ENCODE assay signal across 26 cellular contexts in genomic region chr1:152444045-152444444, GRCh38. TPM values are rescaled to one million over a fixed set of nuclear protein-coding genes. Genes with fewer than 3 reads are reported as not detected.
"Had no signal": no experiment of that assay in that cellular context is flagged by ENCODE, and none has a peak within 500 bp of the region (broad histone marks: within the 10 kb centered on the region; RNA-seq: fewer than 3 reads in every experiment).

No MANE protein-coding gene starts in this region.

- H3K4me3 ChIP-seq: cardiac muscle cell, left lung, mucosa of descending colon, tibial artery had no signal

- H3K36me3 ChIP-seq: cardiac muscle cell, left lung, neutrophil, tibial artery had no signal

- H3K4me1 ChIP-seq: parathyroid adenoma had no signal

- ATAC-seq: activated T-helper 17 cell treated with anti-CD3 and anti-CD28 coated beads, Interleukin-2, amount 50 U/mL, for 72 hours; effector memory CD8-positive, alpha-beta T cell; foreskin keratinocyte; left lung; mucosa of descending colon; naive thymus-derived CD8-positive, alpha-beta T cell; stimulated activated naive CD8-positive, alpha-beta T cell treated with anti-CD3 and anti-CD28 coated beads, Interleukin-15, Interleukin-2, amounts not matched to agents 100 U/mL and 50 U/mL, for 24 hours had no signal

- H3K27me3 ChIP-seq: cardiac muscle cell, left lung had no signal

- H3K9me3 ChIP-seq: left lung, mucosa of descending colon, neutrophil, tibial artery had no signal

- DNase-seq: activated CD4-positive, alpha-beta memory T cell treated with anti-CD3 and anti-CD28 coated beads for 36 hours; activated naive CD4-positive, alpha-beta T cell; activated naive CD8-positive, alpha-beta T cell treated with anti-CD3 and anti-CD28 coated beads for 36 hours; activated T-cell treated with anti-CD3 and anti-CD28 coated beads, Interleukin-2, amount 50 U/mL, for 1 hour; amniotic stem cell; dermis blood vessel endothelial cell; effector memory CD8-positive, alpha-beta T cell; foreskin keratinocyte; glutamatergic neuron; hypothalamus; islet precursor cell; left lung; mucosa of descending colon; naive thymus-derived CD8-positive, alpha-beta T cell; stimulated activated CD4-positive, alpha-beta T cell treated with anti-CD3 and anti-CD28 coated beads, Interleukin-2, amount 100 ng/mL, for 24 hours; stimulated activated naive CD8-positive, alpha-beta T cell treated with anti-CD3 and anti-CD28 coated beads, Interleukin-15, Interleukin-2, amounts not matched to agents 100 U/mL and 50 U/mL, for 24 hours; substantia nigra; tibial artery had no signal

- H3K27ac ChIP-seq: cardiac muscle cell, foreskin keratinocyte, left lung, neutrophil, parathyroid adenoma, tibial artery had no signal

RNA-seq across cellular contexts. Expression of gene CRNN, which starts 30.0 kb away (rescaled TPM):
- total RNA-seq: activated CD4-positive, alpha-beta memory T cell treated with anti-CD3 and anti-CD28 coated beads for 36 hours; activated naive CD8-positive, alpha-beta T cell treated with anti-CD3 and anti-CD28 coated beads for 36 hours; activated T-helper 17 cell treated with anti-CD3 and anti-CD28 coated beads, Interleukin-2, amount 50 U/mL, for 72 hours; cardiac muscle cell; dermis blood vessel endothelial cell; fibroblast of lung; foreskin keratinocyte; left lung; mucosa of descending colon; naive thymus-derived CD8-positive, alpha-beta T cell; skeletal muscle tissue; T-helper 2 cell treated with Interferon-gamma antibody and Interleukin-4, amounts not matched to agents 100 ng/mL and 5 ng/mL, for 36 hours; urinary bladder had no signal
- polyA plus RNA-seq: cardiac muscle cell; fibroblast of lung; foreskin keratinocyte; naive thymus-derived CD8-positive, alpha-beta T cell; urinary bladder had no signal
